4 cellular contexts compared by ENCODE assay signal in the genomic region with DNA sequence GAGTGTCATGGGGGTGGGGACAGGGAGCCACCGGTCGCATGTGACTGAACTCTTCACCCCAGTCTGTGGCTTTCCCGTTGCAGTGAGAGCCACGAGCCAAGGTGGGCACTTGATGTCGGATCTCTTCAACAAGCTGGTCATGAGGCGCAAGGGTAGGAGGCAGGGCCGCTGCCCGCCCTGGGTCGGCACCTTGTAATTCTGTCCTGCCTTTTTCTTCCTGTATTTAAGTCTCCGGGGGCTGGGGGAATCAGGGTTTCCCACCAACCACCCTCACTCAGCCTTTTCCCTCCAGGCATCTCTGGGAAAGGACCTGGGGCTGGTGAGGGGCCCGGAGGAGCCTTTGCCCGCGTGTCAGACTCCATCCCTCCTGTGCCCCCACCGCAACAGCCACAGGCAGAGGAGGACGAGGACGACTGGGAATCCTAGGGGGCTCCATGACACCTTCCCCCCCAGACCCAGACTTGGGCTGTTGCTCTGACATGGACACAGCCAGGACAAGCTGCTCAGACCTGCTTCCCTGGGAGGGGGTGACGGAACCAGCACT. TPM values are rescaled to one million over a fixed set of nuclear protein-coding genes. Genes with fewer than 3 reads are reported as not detected.
"Had no signal": no experiment of that assay in that cellular context is flagged by ENCODE, and none has a peak within 500 bp of the region (broad histone marks: within the 10 kb centered on the region; RNA-seq: fewer than 3 reads in every experiment).

No MANE protein-coding gene starts in this region.

RNA-seq across cellular contexts. Expression of a gene that starts 27.5 kb away (rescaled TPM):
- total RNA-seq: LHCN-M2, Right ventricle myocardium inferior, SJCRH30, SK-MEL-5 had no signal
